Comparison of ENCODE assay signal across 17 cellular contexts in the genomic region with DNA sequence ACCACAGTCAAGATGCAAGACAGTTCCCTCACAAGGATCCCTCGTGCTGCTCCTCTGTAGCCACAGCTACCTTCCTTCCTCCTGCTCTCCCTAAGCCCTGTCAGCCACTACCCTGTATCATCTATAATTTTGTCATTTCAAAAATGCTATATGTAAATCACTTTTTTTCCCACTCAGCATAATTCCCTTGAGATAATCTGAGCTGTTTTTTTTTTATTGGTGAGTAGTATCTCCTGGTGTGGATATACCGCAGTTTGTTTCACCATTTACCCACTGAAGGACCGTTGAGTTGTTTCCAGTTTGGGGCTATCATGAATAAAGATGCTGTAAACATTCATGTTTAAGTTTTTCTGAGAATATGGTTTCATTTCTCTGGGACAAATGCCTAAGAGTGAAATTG.
DNase-seq lines count a peak whose midpoint lies in the region; ATAC-seq and TF ChIP-seq lines count a peak whose summit lies in the region.
"Had no signal": no experiment of that assay in that cellular context is flagged by ENCODE, and none has a peak within 500 bp of the region (broad histone marks: within the 10 kb centered on the region; RNA-seq: fewer than 3 reads in every experiment).

No MANE protein-coding gene starts in this region.

- H3K9ac ChIP-seq in SK-N-SH (no peak overlapping the region), IMR-90 (ENCODE audit: low read depth, low read length) (no peak overlapping the region)
- H3K9ac ChIP-seq: BLaER1 treated with 17β-estradiol and CSF1 and Interleukin-3, amounts not matched to agents 10 nM and 100 nM had no signal

- H3F3A ChIP-seq in SK-N-SH (replicated peaks; ENCODE audit: insufficient read depth) = no peaks in the 10 kb centered on the region

- 0 out of 2 replicates have a peak, but pooled peaks cover 5% of the 10 kb centered on the region for H3K9me1 ChIP-seq in IMR-90 (ENCODE audit: insufficient read depth, low read length)

- no peak overlapping the region for H3K14ac ChIP-seq in IMR-90 (replicated peaks; ENCODE audit: low read depth, low read length)

- no peak overlapping the region for H3K4ac ChIP-seq in IMR-90 (ENCODE audit: low read depth, low read length)

- H2AFZ ChIP-seq in SK-N-SH (ENCODE audit: low read depth) (no peak overlapping the region), IMR-90 (replicated peaks; ENCODE audit: low read length, poor library complexity) (no peak overlapping the region)

- H3K4me2 ChIP-seq in SK-N-SH (no peak overlapping the region), IMR-90 (ENCODE audit: low read depth, low read length) (no peak overlapping the region)
- H3K4me2 ChIP-seq: A549; BLaER1 treated with 17β-estradiol and CSF1 and Interleukin-3, amounts not matched to agents 10 nM and 100 nM had no signal

- no peaks in the 10 kb centered on the region for H3K4me1 Mint-ChIP-seq in endothelial cell (ENCODE audit: unreplicated experiment)
- H3K4me1 Mint-ChIP-seq: B cell had no signal

- CTCF ChIA-PET in SK-N-SH (lab: Yijun Ruan, JAX) = no interaction called here
- CTCF ChIA-PET in IMR-90 (lab: Yijun Ruan, JAX) = no interaction called here

- no peak overlapping the region for H4K8ac ChIP-seq in IMR-90 (ENCODE audit: low read depth in 2 of 2, low read length in 2 of 2)

- H3K56ac ChIP-seq in IMR-90 (ENCODE audit: extremely low read depth, insufficient read depth, low read length) = no peak overlapping the region

- H3K79me1 ChIP-seq in IMR-90 (ENCODE audit: low read depth in 1 of 2, low read length in 2 of 2) = no peaks in the 10 kb centered on the region

- H2BK20ac ChIP-seq in IMR-90 (ENCODE audit: low read depth, low read length) = no peak overlapping the region

- no peak overlapping the region for H2BK15ac ChIP-seq in IMR-90 (ENCODE audit: low read depth, low read length)

- H3K27me3 ChIP-seq in SK-N-SH (ENCODE audit: insufficient read depth) (no peaks in the 10 kb centered on the region), IMR-90 (ENCODE audit: control insufficient read depth, insufficient read depth, low read length) (no peaks in the 10 kb centered on the region)
- H3K27me3 ChIP-seq: BLaER1 treated with 17β-estradiol and CSF1 and Interleukin-3, amounts not matched to agents 10 nM and 100 nM had no signal

- TF ChIP-seq CTCF in SK-N-SH (IDR thresholded peaks at IDR 0.05) (no peak), IMR-90 (conservative IDR thresholded peaks at IDR 0.05; ENCODE audit: low read depth, low read length) (no peak), endothelial cell (IDR thresholded peaks at IDR 0.05; ENCODE audit: unreplicated experiment) (no peak)

- peaks cover 30% of the 10 kb centered on the region for H3K36me3 Mint-ChIP-seq in endothelial cell (ENCODE audit: low read depth, unreplicated experiment)
- H3K36me3 Mint-ChIP-seq: CD8-positive, alpha-beta T cell had no signal

- no peaks in the 10 kb centered on the region for H3K9me3 Mint-ChIP-seq in endothelial cell (ENCODE audit: unreplicated experiment)
- H3K9me3 Mint-ChIP-seq: CD4-positive, alpha-beta T cell had no signal

- H3K4me3 ChIP-seq in SK-N-SH (ENCODE audit: low read depth in 2 of 2, low read length in 1 of 2) (no peak overlapping the region), IMR-90 (ENCODE audit: insufficient read depth, low read depth, low read length) (no peak overlapping the region)
- H3K4me3 ChIP-seq: A549; BLaER1 treated with 17β-estradiol and CSF1 and Interleukin-3, amounts not matched to agents 10 nM and 100 nM had no signal

- H4K20me1 ChIP-seq in SK-N-SH (ENCODE audit: insufficient read depth) (no peaks in the 10 kb centered on the region), IMR-90 (ENCODE audit: insufficient read depth, low read length) (no peaks in the 10 kb centered on the region)
- H4K20me1 ChIP-seq: BLaER1 treated with 17β-estradiol and CSF1 and Interleukin-3, amounts not matched to agents 10 nM and 100 nM had no signal

- H4K91ac ChIP-seq in IMR-90 (ENCODE audit: insufficient read depth, low read depth, low read length) = no peak overlapping the region

- H3K27me3 Mint-ChIP-seq in endothelial cell (ENCODE audit: unreplicated experiment) = no peaks in the 10 kb centered on the region

- no peak overlapping the region for H3K27ac ChIP-seq in SK-N-SH (ENCODE audit: low read depth in 2 of 2, low read length in 1 of 2)
- no peak overlapping the region for H3K27ac ChIP-seq in IMR-90 (ENCODE audit: insufficient read depth, low read length)
- H3K27ac ChIP-seq: 22Rv1; A549; BLaER1 treated with 17β-estradiol and CSF1 and Interleukin-3, amounts not matched to agents 10 nM and 100 nM; C4-2B had no signal

- no peak for TF ChIP-seq POLR2A in IMR-90 (IDR thresholded peaks at IDR 0.05; ENCODE audit: low read depth, low read length)

- POLR2A ChIA-PET in SK-N-SH (lab: Yijun Ruan, JAX) = no interaction called here
- POLR2A ChIA-PET in IMR-90 (lab: Charles Lee; ENCODE audit: unreplicated experiment) = interaction anchor here (0.6 kb wide), 1 partner anchor 15 kb away, joined by 6 read pairs; no protein-coding TSS in a partner anchor

- no peak overlapping the region for H2AK5ac ChIP-seq in IMR-90 (ENCODE audit: low read depth, low read length)

- H2AK9ac ChIP-seq in IMR-90 (replicated peaks; ENCODE audit: low read depth, low read length, poor library complexity) = no peak overlapping the region

- DNase-seq in SK-N-SH (no peak), IMR-90 (no peak), endothelial cell (ENCODE audit: low spot score) (no peak)
- DNase-seq: AML-193; Caco-2; Calu3; CD4-positive, alpha-beta T cell; CD8-positive, alpha-beta T cell; DMS79 treated with DMSO at 0.1 percent for 48 hours; GF-D8 had no signal

- H3K4me3 Mint-ChIP-seq in endothelial cell (ENCODE audit: unreplicated experiment) = peak overlapping the region; percentile 22
- H3K4me3 Mint-ChIP-seq: B cell; CD4-positive, alpha-beta T cell; CD8-positive, alpha-beta T cell had no signal

- no peaks in the 10 kb centered on the region for H3K79me2 ChIP-seq in SK-N-SH (ENCODE audit: insufficient read depth)

- no peak for ATAC-seq in SK-N-SH treated with all-trans-retinoic acid at 6 μM for 48 hours
- no peak for ATAC-seq in IMR-90 (ENCODE audit: low read depth)
- ATAC-seq in GM18909 (IDR thresholded peaks at IDR 0.05; ENCODE audit: poor library complexity, unreplicated experiment) = no peak
- ATAC-seq: A549; CD8-positive, alpha-beta T cell had no signal

- H3K4me1 ChIP-seq in SK-N-SH (ENCODE audit: control insufficient read depth in 1 of 2, insufficient read depth in 2 of 2, low read depth in 1 of 2, low read length in 1 of 2) (no peaks in the 10 kb centered on the region), IMR-90 (ENCODE audit: control insufficient read depth, insufficient read depth, low read length) (no peaks in the 10 kb centered on the region)
- H3K4me1 ChIP-seq: A549; BLaER1 treated with 17β-estradiol and CSF1 and Interleukin-3, amounts not matched to agents 10 nM and 100 nM; Caco-2 had no signal

- intact Hi-C loops in IMR-90 (cut with micrococcal nuclease) = no loop called here

- WGBS in SK-N-SH (ENCODE audit: low lambda C conversion rate) = 58% methylated on average over 3 of the region's 3 CpGs
- no CpG with 5 or more reads among the region's 3 CpGs for WGBS in IMR-90 (ENCODE audit: extremely low coverage in 2 of 2, insufficient read length in 1 of 2), 2 experiments

- TF ChIP-seq RAD21 in SK-N-SH (IDR thresholded peaks at IDR 0.05; ENCODE audit: low read length) (no peak), IMR-90 (IDR thresholded peaks at IDR 0.05; ENCODE audit: low read length) (no peak)

- H4K5ac ChIP-seq in IMR-90 (ENCODE audit: low read depth, low read length) = no peak overlapping the region

- TF ChIP-seq EP300 in SK-N-SH (IDR thresholded peaks at IDR 0.05; ENCODE audit: borderline replicate concordance in 1 of 2, low read depth in 1 of 2, low read length in 1 of 2) = no peak

- in situ Hi-C loops in IMR-90 (cut with MboI; ENCODE audit: low sequenced_read_pairs) = no loop called here

- no peaks in the 10 kb centered on the region for H3K9me2 ChIP-seq in SK-N-SH

- H3K27ac Mint-ChIP-seq in endothelial cell (ENCODE audit: unreplicated experiment) = no peak overlapping the region
- H3K27ac Mint-ChIP-seq: B cell; CD4-positive, alpha-beta T cell; CD8-positive, alpha-beta T cell had no signal

- dilution Hi-C loops in IMR-90 (cut with HindIII; ENCODE audit: low sequenced_read_pairs, unreplicated experiment) = no loop called here

- H3K9me3 ChIP-seq in SK-N-SH (no peaks in the 10 kb centered on the region), IMR-90 (ENCODE audit: control insufficient read depth, insufficient read depth, low read length) (no peaks in the 10 kb centered on the region)
- H3K9me3 ChIP-seq: A549, Caco-2 had no signal

- H3K23ac ChIP-seq in IMR-90 (ENCODE audit: low read depth, low read length) = no peak overlapping the region

- no peak overlapping the region for H2BK5ac ChIP-seq in IMR-90 (ENCODE audit: low read depth, low read length, poor library complexity, severe bottlenecking)

- no peak overlapping the region for H3K18ac ChIP-seq in IMR-90 (ENCODE audit: low read depth, low read length)

- H3K36me3 ChIP-seq in SK-N-SH (replicated peaks in 1 of 2; ENCODE audit: control insufficient read depth in 1 of 2, insufficient read depth in 2 of 2, low read length in 1 of 2) = peaks cover 0 to 6% of the 10 kb centered on the region in 2 experiments
- peaks cover 4% of the 10 kb centered on the region; the same call in 1 of the 2 replicates for H3K36me3 ChIP-seq in IMR-90 (ENCODE audit: control insufficient read depth, insufficient read depth, low read length)

- no peak overlapping the region for H2BK120ac ChIP-seq in IMR-90 (ENCODE audit: low read depth, low read length)

- no TSS peak for BruUV-seq in IMR-90 (replicated peaks; lab: Mats Ljungman, UMichigan)

TF ChIP-seq in SK-N-SH treated with all-trans-retinoic acid at 6 μM for 48 hours, 23 proteins besides CTCF, POLR2A, EP300 and RAD21 (continues in another document):
- TF ChIP-seq BACH2 (CRISPR knock-in tag; IDR thresholded peaks at IDR 0.05; ENCODE audit: borderline replicate concordance) = no peak

TF ChIP-seq in SK-N-SH, 30 proteins besides CTCF, POLR2A, EP300 and RAD21:
- TF ChIP-seq YY1 (IDR thresholded peaks at IDR 0.05; ENCODE audit: low read depth) = no peak

TF ChIP-seq in IMR-90, 13 proteins besides CTCF, POLR2A, EP300 and RAD21:
- TF ChIP-seq RCOR1 (IDR thresholded peaks at IDR 0.05; ENCODE audit: insufficient replicate concordance, low read length) (no peak), MAFK (IDR thresholded peaks at IDR 0.05; ENCODE audit: low read depth, low read length) (peak; percentile 23; the same call in 1 of the 2 replicates)
